In the genomic region with DNA sequence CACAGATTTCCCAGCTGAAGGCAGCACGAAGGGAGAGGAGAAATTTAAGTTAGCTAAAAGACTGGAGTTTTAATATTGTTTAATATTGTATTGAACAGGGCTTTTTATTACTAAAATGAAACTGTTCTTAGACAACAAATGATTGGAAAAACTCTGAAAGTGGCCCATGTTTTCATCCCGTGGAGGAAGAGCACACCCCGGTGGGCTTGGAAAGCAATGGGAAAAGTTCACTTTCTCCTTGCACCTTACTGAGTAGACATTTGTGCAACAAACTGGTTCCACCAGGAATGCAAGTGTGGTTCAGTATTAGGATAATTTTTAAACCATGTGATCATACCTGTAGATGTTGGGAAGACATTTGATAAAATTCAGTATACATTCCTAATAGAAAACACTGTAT, we compare ENCODE assay signal across 10 cellular contexts. TPM values are rescaled to one million over a fixed set of nuclear protein-coding genes. Genes with fewer than 3 reads are reported as not detected.
A peak's percentile ranks its signal among the peaks of the same experiment; 100 is the strongest.
DNase-seq lines count a peak whose midpoint lies in the region; ATAC-seq, FAIRE-seq and TF ChIP-seq lines count a peak whose summit lies in the region.
"Had no signal": no experiment of that assay in that cellular context is flagged by ENCODE, and none has a peak within 500 bp of the region (broad histone marks: within the 10 kb centered on the region; RNA-seq: fewer than 3 reads in every experiment).

No MANE protein-coding gene starts in this region.

- H3K4me3 ChIP-seq in KMS-11 (IDR thresholded peaks at IDR 0.05; ENCODE audit: insufficient read depth, low read depth, low read length): no peak overlapping the region
- H3K4me3 ChIP-seq in K562: no peak overlapping the region
- no peak overlapping the region for H3K4me3 ChIP-seq in H7 (ENCODE audit: insufficient read depth, low read depth, low read length)
- no peak overlapping the region for H3K4me3 ChIP-seq in naive thymus-derived CD4-positive, alpha-beta T cell (ENCODE audit: low read length)
- H3K4me3 ChIP-seq: skin epidermis had no signal

- H3K27me3 ChIP-seq in KMS-11 (ENCODE audit: insufficient read depth, low read depth) (no peaks in the 10 kb centered on the region), K562 (ENCODE audit: control insufficient read depth in 2 of 2, insufficient read depth in 2 of 2, low read length in 2 of 2) (no peaks in the 10 kb centered on the region; a peak in 1 of 5 replicates), H7 (ENCODE audit: control insufficient read depth, insufficient read depth, low read length) (no peaks in the 10 kb centered on the region; the same call in 1 of the 2 replicates)
- no peaks in the 10 kb centered on the region for H3K27me3 ChIP-seq in naive thymus-derived CD4-positive, alpha-beta T cell (ENCODE audit: control insufficient read depth in 2 of 2, insufficient read depth in 2 of 2, low read length in 2 of 2)

- CTCF ChIA-PET in K562 (lab: Yijun Ruan, JAX; ENCODE audit: low intra/inter-chr PET ratio): no interaction called here
- CTCF ChIA-PET in naive thymus-derived CD4-positive, alpha-beta T cell (lab: Charles Lee): no interaction called here

- H3K4me1 ChIP-seq in KMS-11 (ENCODE audit: low read depth, poor library complexity, severe bottlenecking): no peaks in the 10 kb centered on the region
- H3K4me1 ChIP-seq in K562 (replicated peaks in 1 of 2; ENCODE audit: control insufficient read depth in 2 of 2, insufficient read depth in 2 of 2, low read length in 2 of 2): no peaks in the 10 kb centered on the region
- no peaks in the 10 kb centered on the region for H3K4me1 ChIP-seq in naive thymus-derived CD4-positive, alpha-beta T cell (ENCODE audit: control insufficient read depth in 2 of 2, insufficient read depth in 2 of 2, low read length in 2 of 2)

- no peak overlapping the region for H3K27ac Mint-ChIP-seq in mesothelial cell of epicardium
- H3K27ac Mint-ChIP-seq in naive thymus-derived CD4-positive, alpha-beta T cell: no peak overlapping the region

- intact Hi-C loops in K562 (cut with micrococcal nuclease): no loop called here
- intact Hi-C loops in naive thymus-derived CD4-positive, alpha-beta T cell (cut with micrococcal nuclease): loop anchor here in 1 of 2 donors (2.0 kb wide), 1 partner anchor 357 kb away; no protein-coding TSS in a partner anchor

- TF ChIP-seq POLR2A in K562 (conservative IDR thresholded peaks at IDR 0.05): no peak

- no peaks in the 10 kb centered on the region for H3K79me2 ChIP-seq in KMS-11 (ENCODE audit: insufficient read depth, low read depth)
- H3K79me2 ChIP-seq in K562 (ENCODE audit: control insufficient read depth, insufficient read depth, low read length): no peaks in the 10 kb centered on the region

- H4K20me1 ChIP-seq in KMS-11 (ENCODE audit: insufficient read depth) (no peaks in the 10 kb centered on the region), K562 (replicated peaks; ENCODE audit: control insufficient read depth, insufficient read depth, low read length) (no peaks in the 10 kb centered on the region)

- FAIRE-seq in K562 (lab: Jason Lieb, UNC): no peak

- peaks cover 5% of the 10 kb centered on the region for H3K9me3 Mint-ChIP-seq in mesothelial cell of epicardium
- peaks cover 0 to 4% (median 0%) of the 10 kb centered on the region in 11 donors for H3K9me3 Mint-ChIP-seq in naive thymus-derived CD4-positive, alpha-beta T cell

- no peak for ATAC-seq in K562
- no peak for ATAC-seq in naive thymus-derived CD4-positive, alpha-beta T cell
- ATAC-seq in GM21360 (IDR thresholded peaks at IDR 0.05; ENCODE audit: unreplicated experiment): no peak

- TF ChIP-seq EP300 in K562 (IDR thresholded peaks at IDR 0.05; ENCODE audit: low read length): no peak

- WGBS in K562 (ENCODE audit: insufficient coverage, low coverage, missing lambda C conversion rate): 10% methylated on average over 2 of the region's 3 CpGs

- no peak overlapping the region for H3K4me3 Mint-ChIP-seq in mesothelial cell of epicardium
- H3K4me3 Mint-ChIP-seq in naive thymus-derived CD4-positive, alpha-beta T cell: no peak overlapping the region

- in situ Hi-C loops in K562 (cut with MboI): no loop called here

- H2AFZ ChIP-seq in KMS-11 (ENCODE audit: low read depth) (no peak overlapping the region), K562 (ENCODE audit: low read depth, low read length) (no peak overlapping the region)

- H3K27ac ChIP-seq in C4-2B (no peak overlapping the region), KMS-11 (no peak overlapping the region), K562 (ENCODE audit: extremely low read depth, low read depth, low read length) (no peak overlapping the region)
- no peak overlapping the region for H3K27ac ChIP-seq in naive thymus-derived CD4-positive, alpha-beta T cell (ENCODE audit: low read depth, low read length)
- H3K27ac ChIP-seq: skin epidermis had no signal

- peak in 1 of 2 experiments; percentile 34; a peak in 2 of 4 replicates for TF ChIP-seq RAD21 in K562 (CRISPR knock-in tag; conservative IDR thresholded peaks at IDR 0.05 in 1 of 2, IDR thresholded peaks at IDR 0.05 in 1 of 2)

- H3K36me3 ChIP-seq in KMS-11 (ENCODE audit: insufficient read depth) (no peaks in the 10 kb centered on the region), K562 (ENCODE audit: control insufficient read depth, insufficient read depth, low read length) (no peaks in the 10 kb centered on the region), H7 (replicated peaks; ENCODE audit: control insufficient read depth, insufficient read depth, low read length) (no peaks in the 10 kb centered on the region)
- H3K36me3 ChIP-seq in naive thymus-derived CD4-positive, alpha-beta T cell (ENCODE audit: control insufficient read depth in 2 of 3, insufficient read depth in 3 of 3, low read length in 3 of 3): no peaks in the 10 kb centered on the region

- H3K4me1 Mint-ChIP-seq in mesothelial cell of epicardium: peaks cover 3% of the 10 kb centered on the region
- no peaks in the 10 kb centered on the region for H3K4me1 Mint-ChIP-seq in naive thymus-derived CD4-positive, alpha-beta T cell

- POLR2A ChIA-PET in K562 (lab: Yijun Ruan, JAX): no interaction called here
- POLR2A ChIA-PET in naive thymus-derived CD4-positive, alpha-beta T cell (lab: Charles Lee): no interaction called here

- DNase-seq in K562 (ENCODE audit: extremely low read depth in 1 of 4, low spot score in 3 of 4) (no peak), mesothelial cell of epicardium (ENCODE audit: low spot score in 2 of 2, unreplicated experiment in 2 of 2) (no peak), H7 (no peak), hepatic stellate cell (ENCODE audit: low spot score) (no peak)
- no peak for DNase-seq in naive thymus-derived CD4-positive, alpha-beta T cell
- DNase-seq: NCI-H1048 had no signal

- no peak overlapping the region for H3K4me2 ChIP-seq in KMS-11
- H3K4me2 ChIP-seq in K562 (ENCODE audit: insufficient read depth, low read length): no peak overlapping the region

- H3K9ac ChIP-seq in KMS-11: no peak overlapping the region
- H3K9ac ChIP-seq in K562 (ENCODE audit: insufficient read depth in 1 of 2, low read depth in 2 of 2, low read length in 2 of 2): no peak overlapping the region

- peaks cover 1% of the 10 kb centered on the region for H3K27me3 Mint-ChIP-seq in mesothelial cell of epicardium (ENCODE audit: low read depth)
- peaks cover 2 to 17% (median 8%) of the 10 kb centered on the region in 5 donors for H3K27me3 Mint-ChIP-seq in naive thymus-derived CD4-positive, alpha-beta T cell

- peak; percentile 29 for TF ChIP-seq CTCF in C4-2B (conservative IDR thresholded peaks at IDR 0.05)
- TF ChIP-seq CTCF in KMS-11 (conservative IDR thresholded peaks at IDR 0.05; ENCODE audit: low read depth, low read length): peak; percentile 32; the same call in 1 of the 2 replicates
- TF ChIP-seq CTCF in K562 (IDR thresholded peaks at IDR 0.05 in 2 of 3, conservative IDR thresholded peaks at IDR 0.05 in 1 of 3; ENCODE audit: insufficient read depth in 2 of 3, low read depth in 1 of 3, low read length in 3 of 3): peak in 2 of 3 experiments; percentile 6 to 25; a peak in 2 of 6 replicates
- peak; percentile 15 for TF ChIP-seq CTCF in mesothelial cell of epicardium (IDR thresholded peaks at IDR 0.05; ENCODE audit: unreplicated experiment)

- H3K9me3 ChIP-seq in K562 (replicated peaks; ENCODE audit: control insufficient read depth, insufficient read depth, low read depth, low read length): no peaks in the 10 kb centered on the region
- no peaks in the 10 kb centered on the region for H3K9me3 ChIP-seq in naive thymus-derived CD4-positive, alpha-beta T cell (ENCODE audit: control insufficient read depth in 2 of 3, low read length in 3 of 3)

- H3K9me1 ChIP-seq in K562 (ENCODE audit: control insufficient read depth, insufficient read depth, low read length): no peaks in the 10 kb centered on the region

- H3K36me3 Mint-ChIP-seq in mesothelial cell of epicardium: no peaks in the 10 kb centered on the region
- H3K36me3 Mint-ChIP-seq in naive thymus-derived CD4-positive, alpha-beta T cell: peaks cover 0 to 3% (median 0%) of the 10 kb centered on the region in 5 donors

- BruUV-seq in K562 (replicated peaks; lab: Mats Ljungman, UMichigan): no TSS peak

TF ChIP-seq in K562, 482 proteins besides CTCF, POLR2A, EP300 and RAD21:
- TF ChIP-seq ZFP30 (CRISPR knock-in tag; IDR thresholded peaks at IDR 0.05; ENCODE audit: borderline replicate concordance): no peak
TF ChIP-seq in K562: peak in this region for 0.

RNA-seq across cellular contexts. Expression of gene ESYT3, which starts 8.2 kb away (rescaled TPM):
- total RNA-seq in K562 (2011; cell fraction: chromatin; rRNA removed; ENCODE audit: low replicate concordance): not detected in 2 replicates
- not detected in 2 replicates for total RNA-seq in K562 (2011; cell fraction: nucleolus; rRNA removed)
- total RNA-seq in K562 (2011; cell fraction: nucleoplasm; rRNA removed): not detected in 2 replicates
- not detected in 2 replicates for total RNA-seq in K562 (2014; rRNA removed)
- not detected in 2 replicates for total RNA-seq in K562 (2014; rRNA removed; fragmentation: Illumina TruSeq; extraction: Trizol)
- not detected in 2 replicates for total RNA-seq in K562 (2015; rRNA removed; fragmentation: Illumina TruSeq; extraction: Trizol)
- total RNA-seq in K562 (2021): not detected in 2 replicates
- polyA plus RNA-seq in K562 (2011; rRNA removed): not detected in 2 replicates
- polyA plus RNA-seq in K562 (2011; cell fraction: cytosol; rRNA removed): not detected in 2 replicates
- 0.03 TPM in 1 of 2 replicates, not detected in the other for polyA plus RNA-seq in K562 (2011; cell fraction: nucleus; rRNA removed)
- 0.01 TPM in 1 of 2 replicates, not detected in the other for polyA plus RNA-seq in K562 (2012)
- not detected in 2 replicates for polyA plus RNA-seq in K562 (2014; fragmentation: Illumina TruSeq; extraction: Trizol)
- not detected for polyA plus RNA-seq in K562 (2014; fragmentation: Nextera tagmentation; extraction: Ambion mirVana)
- polyA plus RNA-seq in K562 (2014; rRNA removed): not detected in 2 replicates
- polyA minus RNA-seq in K562 (2011; rRNA and poly(A)+ RNA removed): not detected in 2 replicates
- not detected in 2 replicates for polyA minus RNA-seq in K562 (2011; cell fraction: cytosol; rRNA and poly(A)+ RNA removed)
- polyA minus RNA-seq in K562 (2011; cell fraction: nucleus; rRNA and poly(A)+ RNA removed): not detected in 2 replicates
- 5.9 to 6.9 TPM (median 6.8 TPM) in 3 replicates for total RNA-seq in mesothelial cell of epicardium
- total RNA-seq in H7 (2014; rRNA removed; shearing (Covaris generic)): 5.6 and 10.9 TPM in 2 replicates
- total RNA-seq in naive thymus-derived CD4-positive, alpha-beta T cell: under 1 TPM in 2 of 5 experiments, not detected in 3; 0.32 to 0.41 TPM
- polyA plus RNA-seq in naive thymus-derived CD4-positive, alpha-beta T cell: under 1 TPM in 1 of 2 donors, not detected in 1; 0.14 TPM
